1 cellular context compared by ENCODE assay signal in genomic region chr1:43952731-43953350, GRCh38.
TF ChIP-seq lines count a peak whose summit lies in the region.

No MANE protein-coding gene starts in this region.

TF ChIP-seq in HEK293, 187 proteins besides CTCF, POLR2A, EP300 and RAD21 (continued from another document and continues in another):
- TF ChIP-seq, protein P1, sequence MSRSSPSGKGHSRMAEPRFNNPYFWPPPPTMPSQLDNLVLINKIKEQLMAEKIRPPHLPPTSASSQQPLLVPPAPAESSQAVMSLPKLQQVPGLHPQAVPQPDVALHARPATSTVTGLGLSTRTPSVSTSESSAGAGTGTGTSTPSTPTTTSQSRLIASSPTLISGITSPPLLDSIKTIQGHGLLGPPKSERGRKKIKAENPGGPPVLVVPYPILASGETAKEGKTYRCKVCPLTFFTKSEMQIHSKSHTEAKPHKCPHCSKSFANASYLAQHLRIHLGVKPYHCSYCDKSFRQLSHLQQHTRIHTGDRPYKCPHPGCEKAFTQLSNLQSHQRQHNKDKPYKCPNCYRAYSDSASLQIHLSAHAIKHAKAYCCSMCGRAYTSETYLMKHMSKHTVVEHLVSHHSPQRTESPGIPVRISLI (tag by site-specific recombination; IDR thresholded peaks at IDR 0.05) = no peak
- no peak for TF ChIP-seq ZBTB48 (tag by site-specific recombination; IDR thresholded peaks at IDR 0.05)
- TF ChIP-seq, protein P2, sequence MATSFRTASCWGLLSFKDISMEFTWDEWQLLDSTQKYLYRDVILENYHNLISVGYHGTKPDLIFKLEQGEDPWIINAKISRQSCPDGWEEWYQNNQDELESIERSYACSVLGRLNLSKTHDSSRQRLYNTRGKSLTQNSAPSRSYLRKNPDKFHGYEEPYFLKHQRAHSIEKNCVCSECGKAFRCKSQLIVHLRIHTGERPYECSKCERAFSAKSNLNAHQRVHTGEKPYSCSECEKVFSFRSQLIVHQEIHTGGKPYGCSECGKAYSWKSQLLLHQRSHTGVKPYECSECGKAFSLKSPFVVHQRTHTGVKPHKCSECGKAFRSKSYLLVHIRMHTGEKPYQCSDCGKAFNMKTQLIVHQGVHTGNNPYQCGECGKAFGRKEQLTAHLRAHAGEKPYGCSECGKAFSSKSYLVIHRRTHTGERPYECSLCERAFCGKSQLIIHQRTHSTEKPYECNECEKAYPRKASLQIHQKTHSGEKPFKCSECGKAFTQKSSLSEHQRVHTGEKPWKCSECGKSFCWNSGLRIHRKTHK (tag by site-specific recombination; IDR thresholded peaks at IDR 0.05) = no peak
- no peak for TF ChIP-seq BCL11A (tag by site-specific recombination; IDR thresholded peaks at IDR 0.05; ENCODE audit: low read depth)
- no peak for TF ChIP-seq ZNF175 (tag by site-specific recombination; IDR thresholded peaks at IDR 0.05)
- TF ChIP-seq KLF17 (tag by site-specific recombination; IDR thresholded peaks at IDR 0.05) = peak; percentile 66; the same call in 1 of the 2 replicates
- TF ChIP-seq, protein P3, sequence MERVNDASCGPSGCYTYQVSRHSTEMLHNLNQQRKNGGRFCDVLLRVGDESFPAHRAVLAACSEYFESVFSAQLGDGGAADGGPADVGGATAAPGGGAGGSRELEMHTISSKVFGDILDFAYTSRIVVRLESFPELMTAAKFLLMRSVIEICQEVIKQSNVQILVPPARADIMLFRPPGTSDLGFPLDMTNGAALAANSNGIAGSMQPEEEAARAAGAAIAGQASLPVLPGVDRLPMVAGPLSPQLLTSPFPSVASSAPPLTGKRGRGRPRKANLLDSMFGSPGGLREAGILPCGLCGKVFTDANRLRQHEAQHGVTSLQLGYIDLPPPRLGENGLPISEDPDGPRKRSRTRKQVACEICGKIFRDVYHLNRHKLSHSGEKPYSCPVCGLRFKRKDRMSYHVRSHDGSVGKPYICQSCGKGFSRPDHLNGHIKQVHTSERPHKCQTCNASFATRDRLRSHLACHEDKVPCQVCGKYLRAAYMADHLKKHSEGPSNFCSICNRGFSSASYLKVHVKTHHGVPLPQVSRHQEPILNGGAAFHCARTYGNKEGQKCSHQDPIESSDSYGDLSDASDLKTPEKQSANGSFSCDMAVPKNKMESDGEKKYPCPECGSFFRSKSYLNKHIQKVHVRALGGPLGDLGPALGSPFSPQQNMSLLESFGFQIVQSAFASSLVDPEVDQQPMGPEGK (tag by site-specific recombination; IDR thresholded peaks at IDR 0.05) = 0 out of 2 replicates have a peak, but pooled peaks have one; percentile 29
- TF ChIP-seq ZBTB17 (tag by site-specific recombination; IDR thresholded peaks at IDR 0.05) = peak; percentile 46
- no peak for TF ChIP-seq ZNF202 (tag by site-specific recombination; IDR thresholded peaks at IDR 0.05; ENCODE audit: borderline replicate concordance)
- TF ChIP-seq HOXD13 (CRISPR knock-in tag; IDR thresholded peaks at IDR 0.05; ENCODE audit: borderline replicate concordance) = no peak
- no peak for TF ChIP-seq ZNF768 (tag by site-specific recombination; IDR thresholded peaks at IDR 0.05)
- TF ChIP-seq SETDB1 (IDR thresholded peaks at IDR 0.05; ENCODE audit: insufficient read length, low read length) = no peak
- no peak for TF ChIP-seq ZBTB11 (tag by site-specific recombination; conservative IDR thresholded peaks at IDR 0.05; ENCODE audit: low read depth)
- no peak for TF ChIP-seq ZSCAN5A (tag by site-specific recombination; IDR thresholded peaks at IDR 0.05)
- TF ChIP-seq TSHZ1 (tag by site-specific recombination; IDR thresholded peaks at IDR 0.05; ENCODE audit: borderline replicate concordance) = no peak
- TF ChIP-seq ZNF677 (tag by site-specific recombination; IDR thresholded peaks at IDR 0.05) = no peak
- TF ChIP-seq ZNF404 (tag by site-specific recombination; IDR thresholded peaks at IDR 0.05) = no peak
- no peak for TF ChIP-seq ZNF514 (tag by site-specific recombination; IDR thresholded peaks at IDR 0.05)
- no peak for TF ChIP-seq KLF10 (tag by site-specific recombination; IDR thresholded peaks at IDR 0.05)
- no peak for TF ChIP-seq ZNF629 (tag by site-specific recombination; IDR thresholded peaks at IDR 0.05)
- TF ChIP-seq ZNF660 (tag by site-specific recombination; IDR thresholded peaks at IDR 0.05) = peak; percentile 86; the same call in 1 of the 2 replicates
- no peak for TF ChIP-seq ZSCAN16 (tag by site-specific recombination; IDR thresholded peaks at IDR 0.05)
- no peak for TF ChIP-seq TCF7L2 (IDR thresholded peaks at IDR 0.05; ENCODE audit: borderline replicate concordance, low read depth, low read length)
- no peak for TF ChIP-seq ZNF76 (tag by site-specific recombination; IDR thresholded peaks at IDR 0.05; ENCODE audit: borderline replicate concordance, low read depth)
- TF ChIP-seq, protein P4, sequence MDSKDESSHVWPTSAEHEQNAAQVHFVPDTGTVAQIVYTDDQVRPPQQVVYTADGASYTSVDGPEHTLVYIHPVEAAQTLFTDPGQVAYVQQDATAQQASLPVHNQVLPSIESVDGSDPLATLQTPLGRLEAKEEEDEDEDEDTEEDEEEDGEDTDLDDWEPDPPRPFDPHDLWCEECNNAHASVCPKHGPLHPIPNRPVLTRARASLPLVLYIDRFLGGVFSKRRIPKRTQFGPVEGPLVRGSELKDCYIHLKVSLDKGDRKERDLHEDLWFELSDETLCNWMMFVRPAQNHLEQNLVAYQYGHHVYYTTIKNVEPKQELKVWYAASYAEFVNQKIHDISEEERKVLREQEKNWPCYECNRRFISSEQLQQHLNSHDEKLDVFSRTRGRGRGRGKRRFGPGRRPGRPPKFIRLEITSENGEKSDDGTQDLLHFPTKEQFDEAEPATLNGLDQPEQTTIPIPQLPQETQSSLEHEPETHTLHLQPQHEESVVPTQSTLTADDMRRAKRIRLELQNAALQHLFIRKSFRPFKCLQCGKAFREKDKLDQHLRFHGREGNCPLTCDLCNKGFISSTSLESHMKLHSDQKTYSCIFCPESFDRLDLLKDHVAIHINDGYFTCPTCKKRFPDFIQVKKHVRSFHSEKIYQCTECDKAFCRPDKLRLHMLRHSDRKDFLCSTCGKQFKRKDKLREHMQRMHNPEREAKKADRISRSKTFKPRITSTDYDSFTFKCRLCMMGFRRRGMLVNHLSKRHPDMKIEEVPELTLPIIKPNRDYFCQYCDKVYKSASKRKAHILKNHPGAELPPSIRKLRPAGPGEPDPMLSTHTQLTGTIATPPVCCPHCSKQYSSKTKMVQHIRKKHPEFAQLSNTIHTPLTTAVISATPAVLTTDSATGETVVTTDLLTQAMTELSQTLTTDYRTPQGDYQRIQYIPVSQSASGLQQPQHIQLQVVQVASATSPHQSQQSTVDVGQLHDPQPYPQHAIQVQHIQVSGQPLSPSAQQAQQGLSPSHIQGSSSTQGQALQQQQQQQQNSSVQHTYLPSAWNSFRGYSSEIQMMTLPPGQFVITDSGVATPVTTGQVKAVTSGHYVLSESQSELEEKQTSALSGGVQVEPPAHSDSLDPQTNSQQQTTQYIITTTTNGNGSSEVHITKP (tag by site-specific recombination; IDR thresholded peaks at IDR 0.05) = peak; percentile 32; the same call in 1 of the 2 replicates
- TF ChIP-seq GFI1B (tag by site-specific recombination; IDR thresholded peaks at IDR 0.05) = no peak
- TF ChIP-seq, protein P5, sequence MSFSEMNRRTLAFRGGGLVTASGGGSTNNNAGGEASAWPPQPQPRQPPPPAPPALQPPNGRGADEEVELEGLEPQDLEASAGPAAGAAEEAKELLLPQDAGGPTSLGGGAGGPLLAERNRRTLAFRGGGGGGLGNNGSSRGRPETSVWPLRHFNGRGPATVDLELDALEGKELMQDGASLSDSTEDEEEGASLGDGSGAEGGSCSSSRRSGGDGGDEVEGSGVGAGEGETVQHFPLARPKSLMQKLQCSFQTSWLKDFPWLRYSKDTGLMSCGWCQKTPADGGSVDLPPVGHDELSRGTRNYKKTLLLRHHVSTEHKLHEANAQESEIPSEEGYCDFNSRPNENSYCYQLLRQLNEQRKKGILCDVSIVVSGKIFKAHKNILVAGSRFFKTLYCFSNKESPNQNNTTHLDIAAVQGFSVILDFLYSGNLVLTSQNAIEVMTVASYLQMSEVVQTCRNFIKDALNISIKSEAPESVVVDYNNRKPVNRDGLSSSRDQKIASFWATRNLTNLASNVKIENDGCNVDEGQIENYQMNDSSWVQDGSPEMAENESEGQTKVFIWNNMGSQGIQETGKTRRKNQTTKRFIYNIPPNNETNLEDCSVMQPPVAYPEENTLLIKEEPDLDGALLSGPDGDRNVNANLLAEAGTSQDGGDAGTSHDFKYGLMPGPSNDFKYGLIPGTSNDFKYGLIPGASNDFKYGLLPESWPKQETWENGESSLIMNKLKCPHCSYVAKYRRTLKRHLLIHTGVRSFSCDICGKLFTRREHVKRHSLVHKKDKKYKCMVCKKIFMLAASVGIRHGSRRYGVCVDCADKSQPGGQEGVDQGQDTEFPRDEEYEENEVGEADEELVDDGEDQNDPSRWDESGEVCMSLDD (tag by site-specific recombination; IDR thresholded peaks at IDR 0.05) = no peak
- TF ChIP-seq ZNF221 (tag by site-specific recombination; IDR thresholded peaks at IDR 0.05; ENCODE audit: borderline replicate concordance) = no peak
- no peak for TF ChIP-seq REPIN1 (tag by site-specific recombination; IDR thresholded peaks at IDR 0.05; ENCODE audit: low read depth)
- TF ChIP-seq ZNF354C (tag by site-specific recombination; IDR thresholded peaks at IDR 0.05; ENCODE audit: borderline replicate concordance, low read depth) = no peak
- TF ChIP-seq YY1 (tag by site-specific recombination; IDR thresholded peaks at IDR 0.05) = no peak
- TF ChIP-seq ZNF530 (tag by site-specific recombination; IDR thresholded peaks at IDR 0.05; ENCODE audit: low read depth) = no peak
- TF ChIP-seq ZNF843 (tag by site-specific recombination; IDR thresholded peaks at IDR 0.05) = no peak
- TF ChIP-seq ZNF785 (tag by site-specific recombination; IDR thresholded peaks at IDR 0.05) = no peak
- no peak for TF ChIP-seq ZNF670 (tag by site-specific recombination; IDR thresholded peaks at IDR 0.05; ENCODE audit: low read depth)
